Comparison of ENCODE assay signal across 1 cellular context in the genomic region with DNA sequence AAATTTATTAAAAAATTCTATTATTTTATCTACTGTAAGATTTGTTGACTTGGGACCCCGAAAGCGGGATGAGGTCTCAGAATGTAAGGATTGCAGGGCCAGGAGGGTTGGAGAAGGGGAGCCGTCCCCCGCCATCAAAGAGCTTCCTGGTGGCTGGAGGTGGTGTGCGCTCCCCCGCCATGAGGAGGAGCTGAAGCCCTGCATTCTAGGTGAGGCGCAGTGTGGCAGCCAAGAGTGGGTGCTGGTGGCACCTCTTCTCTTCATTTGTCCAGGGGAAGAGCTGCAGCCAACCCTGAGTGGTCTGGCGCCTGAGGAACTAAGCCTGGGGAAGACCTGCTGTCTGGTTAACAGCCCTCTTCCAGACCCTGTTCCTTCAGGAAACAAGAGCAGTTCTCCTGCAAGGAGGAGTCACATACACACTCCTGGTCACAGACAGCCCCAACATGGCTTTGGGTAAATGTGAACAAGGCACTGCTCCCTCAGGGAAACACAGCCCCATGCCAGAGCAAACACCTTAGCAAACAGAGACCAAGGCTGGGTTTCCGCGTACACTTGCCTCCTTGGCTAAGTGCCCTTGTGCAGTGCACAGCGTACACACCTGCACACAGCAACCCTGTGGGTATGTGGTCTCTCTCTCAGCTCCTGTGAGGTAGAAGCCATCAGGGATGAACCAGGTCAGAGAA.
TF ChIP-seq lines count a peak whose summit lies in the region.

No MANE protein-coding gene starts in this region.

TF ChIP-seq in K562, 482 proteins besides CTCF, POLR2A, EP300 and RAD21:
- TF ChIP-seq FOXM1 (IDR thresholded peaks at IDR 0.05; ENCODE audit: low read depth) (no peak), FOXM1 (CRISPR knock-in tag; IDR thresholded peaks at IDR 0.05; ENCODE audit: low read depth) (no peak)
- TF ChIP-seq, protein P1, sequence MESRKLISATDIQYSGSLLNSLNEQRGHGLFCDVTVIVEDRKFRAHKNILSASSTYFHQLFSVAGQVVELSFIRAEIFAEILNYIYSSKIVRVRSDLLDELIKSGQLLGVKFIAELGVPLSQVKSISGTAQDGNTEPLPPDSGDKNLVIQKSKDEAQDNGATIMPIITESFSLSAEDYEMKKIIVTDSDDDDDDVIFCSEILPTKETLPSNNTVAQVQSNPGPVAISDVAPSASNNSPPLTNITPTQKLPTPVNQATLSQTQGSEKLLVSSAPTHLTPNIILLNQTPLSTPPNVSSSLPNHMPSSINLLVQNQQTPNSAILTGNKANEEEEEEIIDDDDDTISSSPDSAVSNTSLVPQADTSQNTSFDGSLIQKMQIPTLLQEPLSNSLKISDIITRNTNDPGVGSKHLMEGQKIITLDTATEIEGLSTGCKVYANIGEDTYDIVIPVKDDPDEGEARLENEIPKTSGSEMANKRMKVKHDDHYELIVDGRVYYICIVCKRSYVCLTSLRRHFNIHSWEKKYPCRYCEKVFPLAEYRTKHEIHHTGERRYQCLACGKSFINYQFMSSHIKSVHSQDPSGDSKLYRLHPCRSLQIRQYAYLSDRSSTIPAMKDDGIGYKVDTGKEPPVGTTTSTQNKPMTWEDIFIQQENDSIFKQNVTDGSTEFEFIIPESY (CRISPR knock-in tag; IDR thresholded peaks at IDR 0.05), result peak; percentile 39; the same call in 1 of the 2 replicates
TF ChIP-seq in K562: peak in this region for 1.
